In genomic region chr7:5596046-5596895, GRCh38 we compare ENCODE assay signal across 8 cellular contexts. TPM values are rescaled to one million over a fixed set of nuclear protein-coding genes. Genes with fewer than 3 reads are reported as not detected.
DNase-seq lines count a peak whose midpoint lies in the region; ATAC-seq and TF ChIP-seq lines count a peak whose summit lies in the region.

No MANE protein-coding gene starts in this region.

- H3K4me1 Mint-ChIP-seq in nephron, result peaks cover 37% of the 10 kb centered on the region

- no peak for TF ChIP-seq POLR2A in stomach (IDR thresholded peaks at IDR 0.05)

- H3K27ac ChIP-seq in esophagus (ENCODE audit: low read depth in 2 of 2, low read length in 1 of 2), result peak overlapping the region; percentile 77 to 90
- peak overlapping the region; percentile 1 to 84 (median 79) for H3K27ac ChIP-seq in stomach

- peaks cover 8% of the 10 kb centered on the region for H3K27me3 Mint-ChIP-seq in nephron (ENCODE audit: low read depth)

- H3K4me3 ChIP-seq in GM12875 (ENCODE audit: low read depth, low read length), result peak overlapping the region; percentile 97
- peak overlapping the region; percentile 31 to 59 for H3K4me3 ChIP-seq in esophagus (ENCODE audit: low read depth in 1 of 2, low read length in 2 of 2)
- peak overlapping the region; percentile 49 to 65 (median 55) for H3K4me3 ChIP-seq in stomach

- peak overlapping the region; percentile 98 to 99 (median 98) for H3K4me3 Mint-ChIP-seq in nephron

- 13 to 24% methylated on average over 21 to 24 of the region's 24 CpGs for WGBS in esophagus, 2 donors
- WGBS in stomach, 5 donors, result 20 to 45% (median 25%) methylated on average over 9 to 24 of the region's 24 CpGs

- H3K36me3 ChIP-seq in esophagus (ENCODE audit: control insufficient read depth in 2 of 2, insufficient read depth in 2 of 2, low read length in 1 of 2) (no peaks in the 10 kb centered on the region), stomach (no peaks in the 10 kb centered on the region)

- no peak for TF ChIP-seq CTCF in GM12875 (IDR thresholded peaks at IDR 0.05; ENCODE audit: borderline replicate concordance, insufficient read depth, low read depth, low read length)
- no peak for TF ChIP-seq CTCF in nephron (IDR thresholded peaks at IDR 0.05; ENCODE audit: unreplicated experiment in 3 of 3)
- no peak for TF ChIP-seq CTCF in stomach (IDR thresholded peaks at IDR 0.05)

- no peak for ATAC-seq in HG03108 (IDR thresholded peaks at IDR 0.05; ENCODE audit: unreplicated experiment)

- peaks cover 5 to 35% of the 10 kb centered on the region in 2 donors for H3K4me1 ChIP-seq in esophagus (ENCODE audit: control insufficient read depth in 2 of 2, insufficient read depth in 2 of 2, low read length in 1 of 2)
- H3K4me1 ChIP-seq in stomach, result peaks cover 42 to 75% (median 63%) of the 10 kb centered on the region in 4 donors

- intact Hi-C loops in stomach (cut with DNase I; ENCODE audit: low total_unique reads), result no loop called here

- DNase-seq in NCI-H446 treated with DMSO at 0.1 percent for 48 hours (lab: John Stamatoyannopoulos, UW), result peak; percentile 73
- peak; percentile 67 for DNase-seq in activated T-cell treated with anti-CD3 and anti-CD28 coated beads for 24 hours (ENCODE audit: low read depth)
- peak; percentile 36 for DNase-seq in stomach
- no peak for DNase-seq in NCI-H1105 (lab: John Stamatoyannopoulos, UW)

- TF ChIP-seq EP300 in stomach (IDR thresholded peaks at IDR 0.05), result no peak

- H3K27ac Mint-ChIP-seq in nephron, result peak overlapping the region; percentile 96 to 99 (median 99)

- H3K9me3 ChIP-seq in esophagus (ENCODE audit: control insufficient read depth in 2 of 2, insufficient read depth in 1 of 2, low read depth in 1 of 2, low read length in 1 of 2) (no peaks in the 10 kb centered on the region), stomach (no peaks in the 10 kb centered on the region)

- H3K27me3 ChIP-seq in esophagus (ENCODE audit: control insufficient read depth in 1 of 2, insufficient read depth in 2 of 2, low read length in 2 of 2), result no peaks in the 10 kb centered on the region
- H3K27me3 ChIP-seq in stomach, result peaks cover 4 to 78% (median 45%) of the 10 kb centered on the region in 3 donors

- no peaks in the 10 kb centered on the region for H3K9me3 Mint-ChIP-seq in nephron

- peaks cover 10% of the 10 kb centered on the region for H3K36me3 Mint-ChIP-seq in nephron (ENCODE audit: low read depth)

RNA-seq across cellular contexts. Expression of gene FSCN1, which starts 3.7 kb away (rescaled TPM):
- polyA plus RNA-seq in esophagus (10 to 100 TPM; 31.6 to 62.2 TPM), stomach (10 to 100 TPM; 16.2 to 31.4 (median 29.0) TPM)
- 10 to 100 TPM; 10.5 to 31.6 (median 20.4) TPM for total RNA-seq in stomach

Comparison
In these comparisons a context has a peak if more than half of its experiments do, and no peak if none do; other contexts are left out.
1. H3K4me3 ChIP-seq: peak in every context shown above with its lines; median percentile 97 in GM12875; 55 in stomach; 45 in esophagus.